In genomic region chr2:113276216-113276905, GRCh38 we compare ENCODE assay signal across 16 cellular contexts. TPM values are rescaled to one million over a fixed set of nuclear protein-coding genes. Genes with fewer than 3 reads are reported as not detected.
DNase-seq lines count a peak whose midpoint lies in the region; ATAC-seq and TF ChIP-seq lines count a peak whose summit lies in the region.
"Had no signal": no experiment of that assay in that cellular context is flagged by ENCODE, and none has a peak within 500 bp of the region (broad histone marks: within the 10 kb centered on the region; RNA-seq: fewer than 3 reads in every experiment).

No MANE protein-coding gene starts in this region.

- POLR2A ChIA-PET in activated CD4-positive, alpha-beta T cell treated with anti-CD3 and anti-CD28 coated beads, Interleukin-2, amount 10 ng/mL, durations not matched to agents 7 days and 5 days (lab: Charles Lee): interaction anchor here (0.6 kb wide), 1 partner anchor 115 kb away, joined by 5 read pairs; no protein-coding TSS in a partner anchor

- H2BK15ac ChIP-seq in mesenchymal stem cell (ENCODE audit: low read depth, poor library complexity, severe bottlenecking): no peak overlapping the region

- H3K4me2 ChIP-seq in mesenchymal stem cell (ENCODE audit: low read length, poor library complexity, severe bottlenecking): no peak overlapping the region

- no peaks in the 10 kb centered on the region for H3K9me3 ChIP-seq in mesenchymal stem cell (ENCODE audit: control insufficient read depth, low read length)
- H3K9me3 ChIP-seq in HAP-1: no peaks in the 10 kb centered on the region
- H3K9me3 ChIP-seq: Caco-2 had no signal

- H2BK12ac ChIP-seq in mesenchymal stem cell (ENCODE audit: low read length in 2 of 2): no peak overlapping the region

- H3K4me1 Mint-ChIP-seq in brain: peaks cover 19% of the 10 kb centered on the region
- peaks cover 15% of the 10 kb centered on the region for H3K4me1 Mint-ChIP-seq in activated CD4-positive, alpha-beta T cell treated with anti-CD3 and anti-CD28 coated beads, Interleukin-2, amount 10 ng/mL, durations not matched to agents 7 days and 5 days

- no peak overlapping the region for H3K4ac ChIP-seq in mesenchymal stem cell (ENCODE audit: low read depth in 1 of 2, low read length in 2 of 2)

- peak overlapping the region in 3 of 5 experiments; percentile 49 to 80 (median 80) for H3K4me3 Mint-ChIP-seq in brain
- H3K4me3 Mint-ChIP-seq in activated CD4-positive, alpha-beta T cell treated with anti-CD3 and anti-CD28 coated beads, Interleukin-2, amount 10 ng/mL, durations not matched to agents 7 days and 5 days: no peak overlapping the region
- H3K4me3 Mint-ChIP-seq: activated B cell treated with CpG ODN at 0.5 μM for 24 hours had no signal

- WGBS in mesenchymal stem cell: 12% methylated on average over 17 of the region's 24 CpGs

- H3K27me3 Mint-ChIP-seq in brain: peaks cover 97% of the 10 kb centered on the region
- H3K27me3 Mint-ChIP-seq in activated CD4-positive, alpha-beta T cell treated with anti-CD3 and anti-CD28 coated beads, Interleukin-2, amount 10 ng/mL, durations not matched to agents 7 days and 5 days: peaks cover 90% of the 10 kb centered on the region

- peak overlapping the region; percentile 71 for H3K9ac ChIP-seq in mesenchymal stem cell (ENCODE audit: low read length)

- H3K79me1 ChIP-seq in mesenchymal stem cell (replicated peaks; ENCODE audit: low read length, poor library complexity, severe bottlenecking): no peaks in the 10 kb centered on the region

- H3K4me3 ChIP-seq in ACC112 (ENCODE audit: low read depth, low read length) (peak overlapping the region; percentile 56; the same call in 1 of the 2 replicates), mesenchymal stem cell (ENCODE audit: insufficient read depth in 1 of 2, low read depth in 1 of 2, low read length in 2 of 2) (peak overlapping the region; percentile 59 to 68), HAP-1 (no peak overlapping the region)

- H3K79me2 ChIP-seq in ACC112 (ENCODE audit: control insufficient read depth, insufficient read depth, low read length, unreplicated experiment): no peaks in the 10 kb centered on the region

- no peak overlapping the region for H4K91ac ChIP-seq in mesenchymal stem cell (ENCODE audit: low read length)

- H3K4me1 ChIP-seq in ACC112 (ENCODE audit: control insufficient read depth, insufficient read depth, low read length, unreplicated experiment) (peaks cover 3% of the 10 kb centered on the region), mesenchymal stem cell (ENCODE audit: control insufficient read depth, insufficient read depth, low read depth, low read length) (peaks cover 19% of the 10 kb centered on the region), HAP-1 (no peaks in the 10 kb centered on the region)
- H3K4me1 ChIP-seq: Caco-2 had no signal

- H3K36me3 Mint-ChIP-seq in brain: no peaks in the 10 kb centered on the region
- peaks cover 2% of the 10 kb centered on the region for H3K36me3 Mint-ChIP-seq in activated CD4-positive, alpha-beta T cell treated with anti-CD3 and anti-CD28 coated beads, Interleukin-2, amount 10 ng/mL, durations not matched to agents 7 days and 5 days (ENCODE audit: low read depth)

- TF ChIP-seq CTCF in GM13977 (IDR thresholded peaks at IDR 0.05; ENCODE audit: extremely low read depth, insufficient read depth, missing control alignments): no peak
- TF ChIP-seq CTCF in brain (conservative IDR thresholded peaks at IDR 0.05): no peak

- no peak overlapping the region for H2BK120ac ChIP-seq in mesenchymal stem cell (ENCODE audit: low read depth, low read length)

- no peak overlapping the region for H4K8ac ChIP-seq in mesenchymal stem cell (ENCODE audit: low read length)

- no peaks in the 10 kb centered on the region for H3K36me3 ChIP-seq in ACC112 (ENCODE audit: insufficient read depth, low read length)
- peaks cover 8 to 28% of the 10 kb centered on the region in 2 experiments for H3K36me3 ChIP-seq in mesenchymal stem cell (ENCODE audit: control insufficient read depth in 1 of 2, insufficient read depth in 2 of 2, low read depth in 1 of 2, low read length in 2 of 2)
- H3K36me3 ChIP-seq in HAP-1 (replicated peaks): no peaks in the 10 kb centered on the region

- DNase-seq in GM13977 (ENCODE audit: low spot score): peak; percentile 23
- no peak for DNase-seq in mesenchymal stem cell
- no peak for DNase-seq in AG20443 (ENCODE audit: low spot score)
- no peak for DNase-seq in HAP-1 (ENCODE audit: low spot score in 2 of 2)
- DNase-seq in activated CD4-positive, alpha-beta T cell treated with anti-CD3 and anti-CD28 coated beads, Interleukin-2, amount 10 ng/mL, durations not matched to agents 7 days and 5 days: no peak
- DNase-seq: activated B cell treated with CpG ODN at 0.5 μM for 24 hours, aorta, Caco-2, NCI-H526 treated with DMSO at 0.1 percent for 48 hours, OCI-M1, SIG-M5, substantia nigra, T-helper 2 cell had no signal

- H3K27ac ChIP-seq in ACC112 (ENCODE audit: low read depth, low read length) (no peak overlapping the region), mesenchymal stem cell (ENCODE audit: low read length, poor library complexity, severe bottlenecking) (peak overlapping the region; percentile 43)

- peak overlapping the region; percentile 10 for H2AK5ac ChIP-seq in mesenchymal stem cell (ENCODE audit: low read length, severe bottlenecking)

- H3K18ac ChIP-seq in mesenchymal stem cell (ENCODE audit: low read depth in 1 of 2, low read length in 2 of 2): no peak overlapping the region

- no peaks in the 10 kb centered on the region for H3K9me3 Mint-ChIP-seq in brain
- no peaks in the 10 kb centered on the region for H3K9me3 Mint-ChIP-seq in activated CD4-positive, alpha-beta T cell treated with anti-CD3 and anti-CD28 coated beads, Interleukin-2, amount 10 ng/mL, durations not matched to agents 7 days and 5 days
- H3K9me3 Mint-ChIP-seq: activated B cell treated with CpG ODN at 0.5 μM for 24 hours had no signal

- H3K14ac ChIP-seq in mesenchymal stem cell (ENCODE audit: low read length in 2 of 2): no peak overlapping the region

- H2BK5ac ChIP-seq in mesenchymal stem cell (ENCODE audit: low read depth, low read length, poor library complexity, severe bottlenecking): peak overlapping the region; percentile 63

- H3K27ac Mint-ChIP-seq in brain: peak overlapping the region in 1 of 5 experiments; percentile 44
- no peak overlapping the region for H3K27ac Mint-ChIP-seq in activated CD4-positive, alpha-beta T cell treated with anti-CD3 and anti-CD28 coated beads, Interleukin-2, amount 10 ng/mL, durations not matched to agents 7 days and 5 days
- H3K27ac Mint-ChIP-seq: activated B cell treated with CpG ODN at 0.5 μM for 24 hours had no signal

- CTCF ChIA-PET in activated CD4-positive, alpha-beta T cell treated with anti-CD3 and anti-CD28 coated beads, Interleukin-2, amount 10 ng/mL, durations not matched to agents 7 days and 5 days (lab: Charles Lee): interaction anchor here (0.7 to 1.1 kb wide), 3 partner anchors 9 to 113 kb away, joined by 3 read pairs; no protein-coding TSS in a partner anchor

- in situ Hi-C loops in GM13977 (cut with MboI; ENCODE audit: low pct_unique_long_range_greater_than_20kb, low sequenced_read_pairs, unreplicated experiment): no loop called here
- in situ Hi-C loops in HAP-1 (cut with MboI; ENCODE audit: low sequenced_read_pairs): no loop called here

- no peak for ATAC-seq in HG02870 (IDR thresholded peaks at IDR 0.05; ENCODE audit: unreplicated experiment)

- H2AFZ ChIP-seq in ACC112 (ENCODE audit: low read length, unreplicated experiment) (no peak overlapping the region), mesenchymal stem cell (ENCODE audit: low read depth, low read length) (no peak overlapping the region)

- H3K27me3 ChIP-seq in ACC112 (ENCODE audit: insufficient read depth, low read length) (peaks cover 55% of the 10 kb centered on the region), mesenchymal stem cell (ENCODE audit: control insufficient read depth in 1 of 2, insufficient read depth in 1 of 2, low read length in 2 of 2) (peaks cover 0 to 78% of the 10 kb centered on the region in 2 experiments), HAP-1 (ENCODE audit: low read depth) (peaks cover 40% of the 10 kb centered on the region)

- no peak overlapping the region for H3K23ac ChIP-seq in mesenchymal stem cell (ENCODE audit: low read length in 2 of 2)

RNA-seq across cellular contexts. Expression of gene PAX8, which starts 2.4 kb away (rescaled TPM):
- 2.4 TPM for polyA plus RNA-seq in brain (ENCODE audit: insufficient read depth, low read depth, low replicate concordance)
- polyA plus RNA-seq in mesenchymal stem cell (2013, experiment 1 of 2): 0.03 TPM
- polyA plus RNA-seq in mesenchymal stem cell (2013, experiment 2 of 2): 0.10 TPM
- under 1 TPM; 0.69 to 0.74 TPM for total RNA-seq in activated CD4-positive, alpha-beta T cell treated with anti-CD3 and anti-CD28 coated beads, Interleukin-2, amount 10 ng/mL, durations not matched to agents 7 days and 5 days
